ENCODE assay signal across 37 cellular contexts in genomic region chr16:802461-802860, GRCh38. TPM values are rescaled to one million over a fixed set of nuclear protein-coding genes. Genes with fewer than 3 reads are reported as not detected.
"Had no signal": no experiment of that assay in that cellular context is flagged by ENCODE, and none has a peak within 500 bp of the region (broad histone marks: within the 10 kb centered on the region; RNA-seq: fewer than 3 reads in every experiment).

No MANE protein-coding gene starts in this region.

- H3K9me3 ChIP-seq: esophagus muscularis mucosa, gastroesophageal sphincter, heart left ventricle, left lung, mucosa of descending colon, psoas muscle, spleen, thoracic aorta, tibial nerve, upper lobe of left lung had no signal

- H2AFZ ChIP-seq: hepatocyte had no signal

- H3K4me3 ChIP-seq: coronary artery, esophagus muscularis mucosa, gastroesophageal sphincter, heart left ventricle, hepatocyte, left lung, mucosa of descending colon, ovary, psoas muscle, skin epidermis, spleen, thoracic aorta, tibial nerve, upper lobe of left lung had no signal

- ATAC-seq: foreskin keratinocyte; gastroesophageal sphincter; heart left ventricle; left cardiac atrium; left lung; mucosa of descending colon; natural killer cell treated with Interleukin-12 subunit alpha and Interleukin-12 subunit beta and Interleukin-15 and Interleukin-18, amount 100 ng/mL, for 72 hours; psoas muscle; right cardiac atrium; stimulated activated memory B cell treated with anti-CD40 and anti-IgM and Interleukin-4, amounts not matched to agents 10 μg/mL and 1 μg/mL and 100 μg/mL, for 72 hours had no signal

- H3K27ac Mint-ChIP-seq: mesothelial cell of epicardium; naive B cell; natural killer cell treated with Interleukin-12 subunit alpha and Interleukin-12 subunit beta and Interleukin-15 and Interleukin-18, amount 100 ng/mL, for 72 hours; stimulated activated memory B cell treated with anti-CD40 and anti-IgM and Interleukin-4, amounts not matched to agents 10 μg/mL and 1 μg/mL and 100 μg/mL, for 72 hours; stimulated activated naive CD8-positive, alpha-beta T cell treated with anti-CD3 and anti-CD28 coated beads, Interleukin-15, Interleukin-2, amounts not matched to agents 100 ng/mL and 50 ng/mL, for 24 hours had no signal

- H3K36me3 Mint-ChIP-seq: natural killer cell treated with Interleukin-12 subunit alpha and Interleukin-12 subunit beta and Interleukin-15 and Interleukin-18, amount 100 ng/mL, for 72 hours had no signal

- H3K36me3 ChIP-seq: esophagus muscularis mucosa, gastroesophageal sphincter, heart left ventricle, left lung, ovary, thoracic aorta, upper lobe of left lung had no signal

- FAIRE-seq: endothelial cell of umbilical vein, islet of Langerhans, urothelium cell line had no signal

- H3K4me1 ChIP-seq: foreskin keratinocyte, psoas muscle had no signal

- H3K27me3 Mint-ChIP-seq: stimulated activated naive CD8-positive, alpha-beta T cell treated with anti-CD3 and anti-CD28 coated beads, Interleukin-15, Interleukin-2, amounts not matched to agents 100 ng/mL and 50 ng/mL, for 24 hours had no signal

- H3K4me2 ChIP-seq: hepatocyte had no signal

- H3K4me1 Mint-ChIP-seq: mesothelial cell of epicardium had no signal

- H3K9me3 Mint-ChIP-seq: mesothelial cell of epicardium; natural killer cell treated with Interleukin-12 subunit alpha and Interleukin-12 subunit beta and Interleukin-15 and Interleukin-18, amount 100 ng/mL, for 72 hours; stimulated activated memory B cell treated with anti-CD40 and anti-IgM and Interleukin-4, amounts not matched to agents 10 μg/mL and 1 μg/mL and 100 μg/mL, for 72 hours; stimulated activated naive CD8-positive, alpha-beta T cell treated with anti-CD3 and anti-CD28 coated beads, Interleukin-15, Interleukin-2, amounts not matched to agents 100 ng/mL and 50 ng/mL, for 24 hours had no signal

- DNase-seq: dermis blood vessel endothelial cell; effector memory CD4-positive, alpha-beta T cell; foreskin keratinocyte; heart left ventricle; left cardiac atrium; left lung; mesenchymal stem cell; mucosa of descending colon; naive B cell; occipital lobe; ovary; posterior cingulate gyrus; psoas muscle; right cardiac atrium; spleen; stimulated activated CD4-positive, alpha-beta T cell treated with anti-CD3 and anti-CD28 coated beads, Interleukin-4, amount 100 ng/mL, for 4 hours had no signal

- H3K27ac ChIP-seq: coronary artery, esophagus muscularis mucosa, foreskin keratinocyte, gastroesophageal sphincter, heart left ventricle, hepatocyte, left lung, ovary, psoas muscle, skin epidermis, spleen, thoracic aorta, tibial nerve, upper lobe of left lung had no signal

- H3K4me3 Mint-ChIP-seq: mesothelial cell of epicardium; naive B cell; natural killer cell treated with Interleukin-12 subunit alpha and Interleukin-12 subunit beta and Interleukin-15 and Interleukin-18, amount 100 ng/mL, for 72 hours; stimulated activated memory B cell treated with anti-CD40 and anti-IgM and Interleukin-4, amounts not matched to agents 10 μg/mL and 1 μg/mL and 100 μg/mL, for 72 hours; stimulated activated naive CD8-positive, alpha-beta T cell treated with anti-CD3 and anti-CD28 coated beads, Interleukin-15, Interleukin-2, amounts not matched to agents 100 ng/mL and 50 ng/mL, for 24 hours had no signal

RNA-seq across cellular contexts. Expression of gene GNG13, which starts 1.9 kb away (rescaled TPM):
- total RNA-seq: dermis blood vessel endothelial cell; endothelial cell of umbilical vein; epithelial cell of proximal tubule; esophagus muscularis mucosa; fibroblast of lung; foreskin keratinocyte; gastroesophageal sphincter; heart left ventricle; hepatocyte; kidney epithelial cell; left cardiac atrium; left lung; lower leg skin; lung microvascular endothelial cell; mesothelial cell of epicardium; natural killer cell treated with Interleukin-12 subunit alpha and Interleukin-12 subunit beta and Interleukin-15 and Interleukin-18, amount 100 ng/mL, for 72 hours; occipital lobe; ovary; psoas muscle; renal cortical epithelial cell; right cardiac atrium; spleen; thoracic aorta; tibial nerve; upper lobe of left lung had no signal
- polyA plus RNA-seq: endothelial cell of umbilical vein, fibroblast of lung, foreskin keratinocyte, heart left ventricle, hepatocyte, ovary, psoas muscle, right cardiac atrium, spleen had no signal

RNA-seq across cellular contexts. Expression of gene MSLN, which starts 41.9 kb away (rescaled TPM):
- total RNA-seq: dermis blood vessel endothelial cell; endothelial cell of umbilical vein; fibroblast of lung; natural killer cell treated with Interleukin-12 subunit alpha and Interleukin-12 subunit beta and Interleukin-15 and Interleukin-18, amount 100 ng/mL, for 72 hours; occipital lobe had no signal
- polyA plus RNA-seq: endothelial cell of umbilical vein, fibroblast of lung, heart left ventricle, right cardiac atrium had no signal
